1 cellular context compared by ENCODE assay signal in the genomic region with DNA sequence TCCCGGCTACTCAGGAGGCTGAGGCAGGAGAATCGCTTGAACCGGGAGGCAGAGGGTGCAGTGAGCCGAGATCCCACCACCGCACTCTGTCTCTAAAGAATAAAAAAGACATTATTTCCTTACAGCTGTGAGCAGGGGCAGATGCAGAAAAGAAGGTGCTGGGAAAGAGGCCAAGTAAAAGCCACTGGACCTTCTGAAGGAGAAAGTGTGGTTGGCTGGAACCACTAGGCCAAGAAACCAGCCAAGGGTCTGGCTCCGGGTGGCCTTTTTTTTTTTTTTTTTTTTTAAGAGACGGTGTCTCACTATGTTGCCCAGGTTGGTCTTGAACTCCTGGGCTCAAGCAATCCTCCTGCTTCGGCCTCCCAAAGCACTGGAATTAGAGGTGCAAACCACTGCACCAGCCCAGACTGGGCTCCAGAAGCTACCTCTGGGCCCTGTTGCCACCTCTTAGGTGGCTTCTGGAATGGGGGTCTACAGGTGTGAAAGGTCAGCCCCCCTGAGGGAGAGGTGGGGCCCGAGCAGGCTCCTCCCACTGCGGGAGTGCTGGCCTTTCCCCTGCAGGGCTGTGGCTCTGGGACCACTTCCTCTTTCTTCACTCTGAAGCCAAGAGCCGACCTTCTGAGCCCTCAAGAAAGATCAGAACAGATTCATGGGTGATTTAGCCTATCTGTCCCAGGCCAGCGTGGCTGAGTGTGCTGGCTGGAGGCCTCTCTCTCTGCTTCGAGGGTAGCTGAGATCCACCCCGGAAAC.
TF ChIP-seq lines count a peak whose summit lies in the region.

A gene with protein sequence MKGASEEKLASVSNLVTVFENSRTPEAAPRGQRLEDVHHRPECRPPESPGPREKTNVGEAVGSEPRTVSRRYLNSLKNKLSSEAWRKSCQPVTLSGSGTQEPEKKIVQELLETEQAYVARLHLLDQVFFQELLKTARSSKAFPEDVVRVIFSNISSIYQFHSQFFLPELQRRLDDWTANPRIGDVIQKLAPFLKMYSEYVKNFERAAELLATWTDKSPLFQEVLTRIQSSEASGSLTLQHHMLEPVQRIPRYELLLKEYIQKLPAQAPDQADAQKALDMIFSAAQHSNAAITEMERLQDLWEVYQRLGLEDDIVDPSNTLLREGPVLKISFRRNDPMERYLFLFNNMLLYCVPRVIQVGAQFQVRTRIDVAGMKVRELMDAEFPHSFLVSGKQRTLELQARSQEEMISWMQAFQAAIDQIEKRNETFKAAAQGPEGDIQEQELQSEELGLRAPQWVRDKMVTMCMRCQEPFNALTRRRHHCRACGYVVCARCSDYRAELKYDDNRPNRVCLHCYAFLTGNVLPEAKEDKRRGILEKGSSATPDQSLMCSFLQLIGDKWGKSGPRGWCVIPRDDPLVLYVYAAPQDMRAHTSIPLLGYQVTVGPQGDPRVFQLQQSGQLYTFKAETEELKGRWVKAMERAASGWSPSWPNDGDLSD (plus strand): TSS at position 595 of the 750 bp plus-strand sequence. CDS start 163 bp downstream, outside the sequence.

TF ChIP-seq in GM12878, 131 proteins besides CTCF, POLR2A, EP300 and RAD21 (continued from another document):
- TF ChIP-seq, protein P1, sequence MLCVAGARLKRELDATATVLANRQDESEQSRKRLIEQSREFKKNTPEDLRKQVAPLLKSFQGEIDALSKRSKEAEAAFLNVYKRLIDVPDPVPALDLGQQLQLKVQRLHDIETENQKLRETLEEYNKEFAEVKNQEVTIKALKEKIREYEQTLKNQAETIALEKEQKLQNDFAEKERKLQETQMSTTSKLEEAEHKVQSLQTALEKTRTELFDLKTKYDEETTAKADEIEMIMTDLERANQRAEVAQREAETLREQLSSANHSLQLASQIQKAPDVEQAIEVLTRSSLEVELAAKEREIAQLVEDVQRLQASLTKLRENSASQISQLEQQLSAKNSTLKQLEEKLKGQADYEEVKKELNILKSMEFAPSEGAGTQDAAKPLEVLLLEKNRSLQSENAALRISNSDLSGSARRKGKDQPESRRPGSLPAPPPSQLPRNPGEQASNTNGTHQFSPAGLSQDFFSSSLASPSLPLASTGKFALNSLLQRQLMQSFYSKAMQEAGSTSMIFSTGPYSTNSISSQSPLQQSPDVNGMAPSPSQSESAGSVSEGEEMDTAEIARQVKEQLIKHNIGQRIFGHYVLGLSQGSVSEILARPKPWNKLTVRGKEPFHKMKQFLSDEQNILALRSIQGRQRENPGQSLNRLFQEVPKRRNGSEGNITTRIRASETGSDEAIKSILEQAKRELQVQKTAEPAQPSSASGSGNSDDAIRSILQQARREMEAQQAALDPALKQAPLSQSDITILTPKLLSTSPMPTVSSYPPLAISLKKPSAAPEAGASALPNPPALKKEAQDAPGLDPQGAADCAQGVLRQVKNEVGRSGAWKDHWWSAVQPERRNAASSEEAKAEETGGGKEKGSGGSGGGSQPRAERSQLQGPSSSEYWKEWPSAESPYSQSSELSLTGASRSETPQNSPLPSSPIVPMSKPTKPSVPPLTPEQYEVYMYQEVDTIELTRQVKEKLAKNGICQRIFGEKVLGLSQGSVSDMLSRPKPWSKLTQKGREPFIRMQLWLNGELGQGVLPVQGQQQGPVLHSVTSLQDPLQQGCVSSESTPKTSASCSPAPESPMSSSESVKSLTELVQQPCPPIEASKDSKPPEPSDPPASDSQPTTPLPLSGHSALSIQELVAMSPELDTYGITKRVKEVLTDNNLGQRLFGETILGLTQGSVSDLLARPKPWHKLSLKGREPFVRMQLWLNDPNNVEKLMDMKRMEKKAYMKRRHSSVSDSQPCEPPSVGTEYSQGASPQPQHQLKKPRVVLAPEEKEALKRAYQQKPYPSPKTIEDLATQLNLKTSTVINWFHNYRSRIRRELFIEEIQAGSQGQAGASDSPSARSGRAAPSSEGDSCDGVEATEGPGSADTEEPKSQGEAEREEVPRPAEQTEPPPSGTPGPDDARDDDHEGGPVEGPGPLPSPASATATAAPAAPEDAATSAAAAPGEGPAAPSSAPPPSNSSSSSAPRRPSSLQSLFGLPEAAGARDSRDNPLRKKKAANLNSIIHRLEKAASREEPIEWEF (IDR thresholded peaks at IDR 0.05; ENCODE audit: insufficient replicate concordance, low read depth, low read length): peak; percentile 46
- TF ChIP-seq HDAC6 (IDR thresholded peaks at IDR 0.05; ENCODE audit: unreplicated experiment) (no peak), SREBF2 (IDR thresholded peaks at IDR 0.05; ENCODE audit: low read length) (no peak), BMI1 (IDR thresholded peaks at IDR 0.05; ENCODE audit: borderline replicate concordance) (no peak), MXI1 (IDR thresholded peaks at IDR 0.05; ENCODE audit: low read depth, low read length) (peak; percentile 67), BHLHE40 (IDR thresholded peaks at IDR 0.05; ENCODE audit: borderline replicate concordance in 1 of 2, low read depth in 2 of 2, low read length in 1 of 2) (0 out of 4 replicates have a peak, but pooled peaks of 1 of the 2 experiments have one; percentile 31), ZSCAN29 (IDR thresholded peaks at IDR 0.05) (no peak)
- TF ChIP-seq, protein P2, sequence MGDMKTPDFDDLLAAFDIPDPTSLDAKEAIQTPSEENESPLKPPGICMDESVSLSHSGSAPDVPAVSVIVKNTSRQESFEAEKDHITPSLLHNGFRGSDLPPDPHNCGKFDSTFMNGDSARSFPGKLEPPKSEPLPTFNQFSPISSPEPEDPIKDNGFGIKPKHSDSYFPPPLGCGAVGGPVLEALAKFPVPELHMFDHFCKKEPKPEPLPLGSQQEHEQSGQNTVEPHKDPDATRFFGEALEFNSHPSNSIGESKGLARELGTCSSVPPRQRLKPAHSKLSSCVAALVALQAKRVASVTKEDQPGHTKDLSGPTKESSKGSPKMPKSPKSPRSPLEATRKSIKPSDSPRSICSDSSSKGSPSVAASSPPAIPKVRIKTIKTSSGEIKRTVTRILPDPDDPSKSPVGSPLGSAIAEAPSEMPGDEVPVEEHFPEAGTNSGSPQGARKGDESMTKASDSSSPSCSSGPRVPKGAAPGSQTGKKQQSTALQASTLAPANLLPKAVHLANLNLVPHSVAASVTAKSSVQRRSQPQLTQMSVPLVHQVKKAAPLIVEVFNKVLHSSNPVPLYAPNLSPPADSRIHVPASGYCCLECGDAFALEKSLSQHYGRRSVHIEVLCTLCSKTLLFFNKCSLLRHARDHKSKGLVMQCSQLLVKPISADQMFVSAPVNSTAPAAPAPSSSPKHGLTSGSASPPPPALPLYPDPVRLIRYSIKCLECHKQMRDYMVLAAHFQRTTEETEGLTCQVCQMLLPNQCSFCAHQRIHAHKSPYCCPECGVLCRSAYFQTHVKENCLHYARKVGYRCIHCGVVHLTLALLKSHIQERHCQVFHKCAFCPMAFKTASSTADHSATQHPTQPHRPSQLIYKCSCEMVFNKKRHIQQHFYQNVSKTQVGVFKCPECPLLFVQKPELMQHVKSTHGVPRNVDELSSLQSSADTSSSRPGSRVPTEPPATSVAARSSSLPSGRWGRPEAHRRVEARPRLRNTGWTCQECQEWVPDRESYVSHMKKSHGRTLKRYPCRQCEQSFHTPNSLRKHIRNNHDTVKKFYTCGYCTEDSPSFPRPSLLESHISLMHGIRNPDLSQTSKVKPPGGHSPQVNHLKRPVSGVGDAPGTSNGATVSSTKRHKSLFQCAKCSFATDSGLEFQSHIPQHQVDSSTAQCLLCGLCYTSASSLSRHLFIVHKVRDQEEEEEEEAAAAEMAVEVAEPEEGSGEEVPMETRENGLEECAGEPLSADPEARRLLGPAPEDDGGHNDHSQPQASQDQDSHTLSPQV (IDR thresholded peaks at IDR 0.05): no peak
- TF ChIP-seq, protein P3, sequence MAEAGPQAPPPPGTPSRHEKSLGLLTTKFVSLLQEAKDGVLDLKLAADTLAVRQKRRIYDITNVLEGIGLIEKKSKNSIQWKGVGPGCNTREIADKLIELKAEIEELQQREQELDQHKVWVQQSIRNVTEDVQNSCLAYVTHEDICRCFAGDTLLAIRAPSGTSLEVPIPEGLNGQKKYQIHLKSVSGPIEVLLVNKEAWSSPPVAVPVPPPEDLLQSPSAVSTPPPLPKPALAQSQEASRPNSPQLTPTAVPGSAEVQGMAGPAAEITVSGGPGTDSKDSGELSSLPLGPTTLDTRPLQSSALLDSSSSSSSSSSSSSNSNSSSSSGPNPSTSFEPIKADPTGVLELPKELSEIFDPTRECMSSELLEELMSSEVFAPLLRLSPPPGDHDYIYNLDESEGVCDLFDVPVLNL (IDR thresholded peaks at IDR 0.05; ENCODE audit: low read depth, low read length): no peak
- TF ChIP-seq, protein P4, sequence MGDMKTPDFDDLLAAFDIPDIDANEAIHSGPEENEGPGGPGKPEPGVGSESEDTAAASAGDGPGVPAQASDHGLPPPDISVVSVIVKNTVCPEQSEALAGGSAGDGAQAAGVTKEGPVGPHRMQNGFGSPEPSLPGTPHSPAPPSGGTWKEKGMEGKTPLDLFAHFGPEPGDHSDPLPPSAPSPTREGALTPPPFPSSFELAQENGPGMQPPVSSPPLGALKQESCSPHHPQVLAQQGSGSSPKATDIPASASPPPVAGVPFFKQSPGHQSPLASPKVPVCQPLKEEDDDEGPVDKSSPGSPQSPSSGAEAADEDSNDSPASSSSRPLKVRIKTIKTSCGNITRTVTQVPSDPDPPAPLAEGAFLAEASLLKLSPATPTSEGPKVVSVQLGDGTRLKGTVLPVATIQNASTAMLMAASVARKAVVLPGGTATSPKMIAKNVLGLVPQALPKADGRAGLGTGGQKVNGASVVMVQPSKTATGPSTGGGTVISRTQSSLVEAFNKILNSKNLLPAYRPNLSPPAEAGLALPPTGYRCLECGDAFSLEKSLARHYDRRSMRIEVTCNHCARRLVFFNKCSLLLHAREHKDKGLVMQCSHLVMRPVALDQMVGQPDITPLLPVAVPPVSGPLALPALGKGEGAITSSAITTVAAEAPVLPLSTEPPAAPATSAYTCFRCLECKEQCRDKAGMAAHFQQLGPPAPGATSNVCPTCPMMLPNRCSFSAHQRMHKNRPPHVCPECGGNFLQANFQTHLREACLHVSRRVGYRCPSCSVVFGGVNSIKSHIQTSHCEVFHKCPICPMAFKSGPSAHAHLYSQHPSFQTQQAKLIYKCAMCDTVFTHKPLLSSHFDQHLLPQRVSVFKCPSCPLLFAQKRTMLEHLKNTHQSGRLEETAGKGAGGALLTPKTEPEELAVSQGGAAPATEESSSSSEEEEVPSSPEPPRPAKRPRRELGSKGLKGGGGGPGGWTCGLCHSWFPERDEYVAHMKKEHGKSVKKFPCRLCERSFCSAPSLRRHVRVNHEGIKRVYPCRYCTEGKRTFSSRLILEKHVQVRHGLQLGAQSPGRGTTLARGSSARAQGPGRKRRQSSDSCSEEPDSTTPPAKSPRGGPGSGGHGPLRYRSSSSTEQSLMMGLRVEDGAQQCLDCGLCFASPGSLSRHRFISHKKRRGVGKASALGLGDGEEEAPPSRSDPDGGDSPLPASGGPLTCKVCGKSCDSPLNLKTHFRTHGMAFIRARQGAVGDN (IDR thresholded peaks at IDR 0.05): peak; percentile 82
- TF ChIP-seq, protein P5, sequence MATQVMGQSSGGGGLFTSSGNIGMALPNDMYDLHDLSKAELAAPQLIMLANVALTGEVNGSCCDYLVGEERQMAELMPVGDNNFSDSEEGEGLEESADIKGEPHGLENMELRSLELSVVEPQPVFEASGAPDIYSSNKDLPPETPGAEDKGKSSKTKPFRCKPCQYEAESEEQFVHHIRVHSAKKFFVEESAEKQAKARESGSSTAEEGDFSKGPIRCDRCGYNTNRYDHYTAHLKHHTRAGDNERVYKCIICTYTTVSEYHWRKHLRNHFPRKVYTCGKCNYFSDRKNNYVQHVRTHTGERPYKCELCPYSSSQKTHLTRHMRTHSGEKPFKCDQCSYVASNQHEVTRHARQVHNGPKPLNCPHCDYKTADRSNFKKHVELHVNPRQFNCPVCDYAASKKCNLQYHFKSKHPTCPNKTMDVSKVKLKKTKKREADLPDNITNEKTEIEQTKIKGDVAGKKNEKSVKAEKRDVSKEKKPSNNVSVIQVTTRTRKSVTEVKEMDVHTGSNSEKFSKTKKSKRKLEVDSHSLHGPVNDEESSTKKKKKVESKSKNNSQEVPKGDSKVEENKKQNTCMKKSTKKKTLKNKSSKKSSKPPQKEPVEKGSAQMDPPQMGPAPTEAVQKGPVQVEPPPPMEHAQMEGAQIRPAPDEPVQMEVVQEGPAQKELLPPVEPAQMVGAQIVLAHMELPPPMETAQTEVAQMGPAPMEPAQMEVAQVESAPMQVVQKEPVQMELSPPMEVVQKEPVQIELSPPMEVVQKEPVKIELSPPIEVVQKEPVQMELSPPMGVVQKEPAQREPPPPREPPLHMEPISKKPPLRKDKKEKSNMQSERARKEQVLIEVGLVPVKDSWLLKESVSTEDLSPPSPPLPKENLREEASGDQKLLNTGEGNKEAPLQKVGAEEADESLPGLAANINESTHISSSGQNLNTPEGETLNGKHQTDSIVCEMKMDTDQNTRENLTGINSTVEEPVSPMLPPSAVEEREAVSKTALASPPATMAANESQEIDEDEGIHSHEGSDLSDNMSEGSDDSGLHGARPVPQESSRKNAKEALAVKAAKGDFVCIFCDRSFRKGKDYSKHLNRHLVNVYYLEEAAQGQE (IDR thresholded peaks at IDR 0.05; ENCODE audit: low read depth, low read length): no peak
- TF ChIP-seq, protein P6, sequence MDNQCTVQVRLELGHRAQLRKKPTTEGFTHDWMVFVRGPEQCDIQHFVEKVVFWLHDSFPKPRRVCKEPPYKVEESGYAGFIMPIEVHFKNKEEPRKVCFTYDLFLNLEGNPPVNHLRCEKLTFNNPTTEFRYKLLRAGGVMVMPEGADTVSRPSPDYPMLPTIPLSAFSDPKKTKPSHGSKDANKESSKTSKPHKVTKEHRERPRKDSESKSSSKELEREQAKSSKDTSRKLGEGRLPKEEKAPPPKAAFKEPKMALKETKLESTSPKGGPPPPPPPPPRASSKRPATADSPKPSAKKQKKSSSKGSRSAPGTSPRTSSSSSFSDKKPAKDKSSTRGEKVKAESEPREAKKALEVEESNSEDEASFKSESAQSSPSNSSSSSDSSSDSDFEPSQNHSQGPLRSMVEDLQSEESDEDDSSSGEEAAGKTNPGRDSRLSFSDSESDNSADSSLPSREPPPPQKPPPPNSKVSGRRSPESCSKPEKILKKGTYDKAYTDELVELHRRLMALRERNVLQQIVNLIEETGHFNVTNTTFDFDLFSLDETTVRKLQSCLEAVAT (IDR thresholded peaks at IDR 0.05): no peak
